In the genomic region with DNA sequence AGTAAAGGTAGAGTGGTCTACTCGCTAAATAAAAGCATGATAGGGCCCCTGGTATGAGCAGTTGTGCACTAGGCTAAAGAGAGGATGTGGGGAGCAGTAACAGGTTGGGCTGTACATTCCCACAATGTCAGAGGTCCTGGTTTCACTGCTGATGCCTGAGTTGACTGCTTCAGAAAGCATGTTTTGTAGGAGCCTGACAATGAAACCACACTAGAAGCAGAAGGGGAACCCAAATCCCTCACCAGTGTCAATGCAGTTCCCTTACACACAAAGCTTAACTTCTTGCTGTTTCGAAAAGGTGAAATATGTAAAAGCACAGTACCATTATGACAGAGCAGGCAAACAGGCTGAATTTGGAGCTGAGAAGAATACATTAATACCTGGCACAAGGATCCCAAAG, we compare ENCODE assay signal across 15 cellular contexts.
DNase-seq lines count a peak whose midpoint lies in the region; ATAC-seq and FAIRE-seq lines count a peak whose summit lies in the region.
"Had no signal": no experiment of that assay in that cellular context is flagged by ENCODE, and none has a peak within 500 bp of the region (broad histone marks: within the 10 kb centered on the region; RNA-seq: fewer than 3 reads in every experiment).

No MANE protein-coding gene starts in this region.

- H3K4me1 Mint-ChIP-seq in activated CD4-positive, alpha-beta T cell treated with anti-CD3 and anti-CD28 coated beads, Interleukin-2, amount 10 ng/mL, durations not matched to agents 7 days and 5 days: no peaks in the 10 kb centered on the region

- CTCF ChIA-PET in activated CD4-positive, alpha-beta T cell treated with anti-CD3 and anti-CD28 coated beads, Interleukin-2, amount 10 ng/mL, durations not matched to agents 7 days and 5 days (lab: Charles Lee): no interaction called here

- H3K36me3 Mint-ChIP-seq in activated CD4-positive, alpha-beta T cell treated with anti-CD3 and anti-CD28 coated beads, Interleukin-2, amount 10 ng/mL, durations not matched to agents 7 days and 5 days (ENCODE audit: low read depth): no peaks in the 10 kb centered on the region

- no peak overlapping the region for H3K4me3 Mint-ChIP-seq in activated CD4-positive, alpha-beta T cell treated with anti-CD3 and anti-CD28 coated beads, Interleukin-2, amount 10 ng/mL, durations not matched to agents 7 days and 5 days

- H3K9me3 Mint-ChIP-seq in activated CD4-positive, alpha-beta T cell treated with anti-CD3 and anti-CD28 coated beads, Interleukin-2, amount 10 ng/mL, durations not matched to agents 7 days and 5 days: no peaks in the 10 kb centered on the region

- intact Hi-C loops in Right ventricle myocardium superior (cut with DNase I): no loop called here

- H3K27ac Mint-ChIP-seq in activated CD4-positive, alpha-beta T cell treated with anti-CD3 and anti-CD28 coated beads, Interleukin-2, amount 10 ng/mL, durations not matched to agents 7 days and 5 days: no peak overlapping the region

- DNase-seq in GM18507 (ENCODE audit: extremely low spot score, insufficient read length, low read depth): peak; percentile 3
- no peak for DNase-seq in activated CD4-positive, alpha-beta T cell treated with anti-CD3 and anti-CD28 coated beads, Interleukin-2, amount 10 ng/mL, durations not matched to agents 7 days and 5 days
- DNase-seq in SK-N-DZ (ENCODE audit: low spot score): no peak
- DNase-seq in HPDE6-E6E7 (ENCODE audit: extremely low spot score): no peak
- DNase-seq in Right ventricle myocardium superior: no peak
- DNase-seq: activated CD4-positive, alpha-beta T cell treated with anti-CD3 and anti-CD28 coated beads for 48 hours; activated effector memory CD4-positive, alpha-beta T cell treated with Interleukin-2 at 50 U/mL for 16 hours; esophagus squamous epithelium; H7; NCI-H446; SHP77 treated with DMSO at 0.1 percent for 48 hours; thyroid gland had no signal

- peak; percentile 84 for ATAC-seq in GM19468 (IDR thresholded peaks at IDR 0.05; ENCODE audit: extremely low read depth, unreplicated experiment)
- ATAC-seq in HG02884 (IDR thresholded peaks at IDR 0.05; ENCODE audit: unreplicated experiment): peak; percentile 80
- ATAC-seq in HG03521 (IDR thresholded peaks at IDR 0.05; ENCODE audit: unreplicated experiment): peak; percentile 72
- ATAC-seq in Right ventricle myocardium superior (ENCODE audit: poor library complexity): no peak

- H3K27me3 Mint-ChIP-seq in activated CD4-positive, alpha-beta T cell treated with anti-CD3 and anti-CD28 coated beads, Interleukin-2, amount 10 ng/mL, durations not matched to agents 7 days and 5 days: no peaks in the 10 kb centered on the region

- FAIRE-seq in GM18507 (lab: Jason Lieb, UNC): peak; percentile 63

- POLR2A ChIA-PET in activated CD4-positive, alpha-beta T cell treated with anti-CD3 and anti-CD28 coated beads, Interleukin-2, amount 10 ng/mL, durations not matched to agents 7 days and 5 days (lab: Charles Lee): no interaction called here
